ENCODE assay signal across 15 cellular contexts in the genomic region with DNA sequence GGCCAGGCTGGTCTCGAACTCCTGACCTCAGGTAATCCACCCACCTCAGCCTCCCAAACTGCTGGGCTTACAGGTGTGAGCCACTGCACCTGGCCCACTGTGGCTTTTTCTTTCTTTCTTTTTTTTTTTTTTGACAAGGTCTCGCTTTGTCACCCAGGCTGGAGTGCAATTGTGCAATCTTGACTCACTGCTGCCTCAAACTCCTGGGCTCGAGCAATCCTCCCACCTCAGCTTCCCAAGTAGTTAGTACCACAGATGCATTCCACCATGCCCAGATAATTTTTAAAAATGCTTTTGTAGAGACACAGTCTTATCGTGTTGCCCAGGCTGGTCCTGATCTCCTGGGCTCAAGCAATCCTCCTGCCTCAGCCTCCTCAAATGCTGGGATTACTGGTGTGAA. TPM values are rescaled to one million over a fixed set of nuclear protein-coding genes. Genes with fewer than 3 reads are reported as not detected.
DNase-seq lines count a peak whose midpoint lies in the region; ATAC-seq lines count a peak whose summit lies in the region.
"Had no signal": no experiment of that assay in that cellular context is flagged by ENCODE, and none has a peak within 500 bp of the region (broad histone marks: within the 10 kb centered on the region; RNA-seq: fewer than 3 reads in every experiment).

No MANE protein-coding gene starts in this region.

- DNase-seq in activated CD4-positive, alpha-beta T cell treated with anti-CD3 and anti-CD28 coated beads for 36 hours: no peak
- DNase-seq in activated CD4-positive, alpha-beta T cell treated with anti-CD3 and anti-CD28 coated beads for 1 hour: no peak
- DNase-seq in OCI-M1 (lab: John Stamatoyannopoulos, UW) (peak; percentile 49), trophoblast cell (peak; percentile 37 to 55), HuH-7 (ENCODE audit: low spot score) (no peak), mesendoderm (no peak)
- DNase-seq in effector memory CD8-positive, alpha-beta T cell: no peak
- DNase-seq: activated T-cell treated with anti-CD3 and anti-CD28 coated beads, Interleukin-2, amount 50 U/mL, for 4 hours; aorta; NCI-H2171; small intestine; substantia nigra had no signal

- H2BK15ac ChIP-seq in mesendoderm (replicated peaks; ENCODE audit: low read depth): no peak overlapping the region

- H3K14ac ChIP-seq in trophoblast cell (ENCODE audit: low read length): no peak overlapping the region

- intact Hi-C loops in activated CD4-positive, alpha-beta T cell treated with anti-CD3 and anti-CD28 coated beads for 36 hours (cut with DNase I, micrococcal nuclease): no loop called here

- H2BK120ac ChIP-seq in trophoblast cell (ENCODE audit: insufficient read depth, low read length, poor library complexity) (no peak overlapping the region), mesendoderm (ENCODE audit: low read depth, low read length) (no peak overlapping the region)

- H2BK5ac ChIP-seq in trophoblast cell (ENCODE audit: low read depth, low read length, poor library complexity) (no peak overlapping the region), mesendoderm (ENCODE audit: low read length) (no peak overlapping the region)

- H3K4me3 ChIP-seq in trophoblast cell (ENCODE audit: low read depth, low read length) (no peak overlapping the region), mesendoderm (ENCODE audit: low read length) (no peak overlapping the region)

- peaks cover 5% of the 10 kb centered on the region for H3K9me3 Mint-ChIP-seq in activated CD4-positive, alpha-beta T cell treated with anti-CD3 and anti-CD28 coated beads for 36 hours (ENCODE audit: low read depth)
- no peaks in the 10 kb centered on the region for H3K9me3 Mint-ChIP-seq in effector memory CD8-positive, alpha-beta T cell
- H3K9me3 Mint-ChIP-seq: activated T-cell treated with anti-CD3 and anti-CD28 coated beads, Interleukin-2, amount 50 U/mL, for 4 hours had no signal

- H3K4ac ChIP-seq in trophoblast cell (ENCODE audit: low read depth, low read length) (no peak overlapping the region), mesendoderm (ENCODE audit: low read depth, low read length) (no peak overlapping the region)

- no peaks in the 10 kb centered on the region for H3K36me3 ChIP-seq in trophoblast cell (ENCODE audit: control insufficient read depth in 1 of 2, insufficient read depth in 2 of 2, low read length in 2 of 2)
- H3K36me3 ChIP-seq in mesendoderm (ENCODE audit: control insufficient read depth, insufficient read depth, low read length): no peaks in the 10 kb centered on the region

- H3K4me1 ChIP-seq in trophoblast cell (ENCODE audit: control insufficient read depth in 1 of 2, insufficient read depth in 2 of 2, low read length in 2 of 2) (peaks cover 0 to 1% of the 10 kb centered on the region in 2 experiments), mesendoderm (ENCODE audit: control insufficient read depth, low read depth, low read length) (no peaks in the 10 kb centered on the region)

- H3K4me2 ChIP-seq in trophoblast cell (ENCODE audit: low read length) (no peak overlapping the region), mesendoderm (ENCODE audit: low read length) (no peak overlapping the region)

- no CpG with 5 or more reads among the region's 4 CpGs for WGBS in trophoblast cell (ENCODE audit: extremely low coverage, insufficient coverage, insufficient read length)
- WGBS in mesendoderm (ENCODE audit: extremely low coverage, insufficient coverage, low lambda C conversion rate): no CpG with 5 or more reads among the region's 4 CpGs

- POLR2A ChIA-PET in activated CD4-positive, alpha-beta T cell treated with anti-CD3 and anti-CD28 coated beads for 36 hours (lab: Charles Lee): no interaction called here

- H3K79me2 ChIP-seq in trophoblast cell (ENCODE audit: control insufficient read depth, insufficient read depth, low read length, poor library complexity) (no peaks in the 10 kb centered on the region), mesendoderm (ENCODE audit: control insufficient read depth, insufficient read depth, low read length) (no peaks in the 10 kb centered on the region)

- H2AK5ac ChIP-seq in trophoblast cell (ENCODE audit: low read length) (no peak overlapping the region), mesendoderm (ENCODE audit: low read length) (no peak overlapping the region)

- H4K12ac ChIP-seq in trophoblast cell (ENCODE audit: low read depth, low read length): no peak overlapping the region

- H3K9ac ChIP-seq in trophoblast cell (ENCODE audit: low read length): no peak overlapping the region
- no peak overlapping the region for H3K9ac ChIP-seq in mesendoderm (ENCODE audit: low read length)

- no peak overlapping the region for H3K18ac ChIP-seq in trophoblast cell (ENCODE audit: low read length)
- H3K18ac ChIP-seq in mesendoderm (ENCODE audit: low read length): no peak overlapping the region

- no peak overlapping the region for H4K8ac ChIP-seq in trophoblast cell (ENCODE audit: low read depth, low read length)
- H4K8ac ChIP-seq in mesendoderm (ENCODE audit: low read depth, low read length): no peak overlapping the region

- H3K9me3 ChIP-seq in trophoblast cell (ENCODE audit: insufficient read depth, low read depth, low read length): peaks cover 2% of the 10 kb centered on the region

- H2AFZ ChIP-seq in trophoblast cell (ENCODE audit: insufficient read depth, low read length, poor library complexity): no peak overlapping the region

- peaks cover 85% of the 10 kb centered on the region for H3K4me1 Mint-ChIP-seq in activated CD4-positive, alpha-beta T cell treated with anti-CD3 and anti-CD28 coated beads for 36 hours
- H3K4me1 Mint-ChIP-seq in effector memory CD8-positive, alpha-beta T cell (ENCODE audit: low read depth in 2 of 2): peaks cover 35 to 48% of the 10 kb centered on the region in 2 donors

- H4K91ac ChIP-seq in trophoblast cell (ENCODE audit: low read depth, low read length): no peak overlapping the region

- no peak overlapping the region for H2BK12ac ChIP-seq in trophoblast cell (ENCODE audit: low read length)

- H3K4me3 Mint-ChIP-seq in activated CD4-positive, alpha-beta T cell treated with anti-CD3 and anti-CD28 coated beads for 36 hours: no peak overlapping the region
- peak overlapping the region in 1 of 2 donors; percentile 24 for H3K4me3 Mint-ChIP-seq in effector memory CD8-positive, alpha-beta T cell
- H3K4me3 Mint-ChIP-seq: activated T-cell treated with anti-CD3 and anti-CD28 coated beads, Interleukin-2, amount 50 U/mL, for 4 hours; WTC11 had no signal

- no peaks in the 10 kb centered on the region for H3K27me3 Mint-ChIP-seq in activated CD4-positive, alpha-beta T cell treated with anti-CD3 and anti-CD28 coated beads for 36 hours
- no peaks in the 10 kb centered on the region for H3K27me3 Mint-ChIP-seq in effector memory CD8-positive, alpha-beta T cell

- H3K36me3 Mint-ChIP-seq in activated CD4-positive, alpha-beta T cell treated with anti-CD3 and anti-CD28 coated beads for 36 hours (ENCODE audit: low read depth): peaks cover 23% of the 10 kb centered on the region
- H3K36me3 Mint-ChIP-seq in effector memory CD8-positive, alpha-beta T cell (ENCODE audit: insufficient read depth): peaks cover 5% of the 10 kb centered on the region
- H3K36me3 Mint-ChIP-seq: WTC11 had no signal

- no peaks in the 10 kb centered on the region for H3K27me3 ChIP-seq in trophoblast cell (ENCODE audit: insufficient read depth, low read length)
- no peaks in the 10 kb centered on the region for H3K27me3 ChIP-seq in mesendoderm (ENCODE audit: insufficient read depth, low read length, poor library complexity)

- peak overlapping the region; percentile 8 for H3K27ac Mint-ChIP-seq in activated CD4-positive, alpha-beta T cell treated with anti-CD3 and anti-CD28 coated beads for 36 hours
- H3K27ac Mint-ChIP-seq in effector memory CD8-positive, alpha-beta T cell: peak overlapping the region; percentile 27 to 84
- H3K27ac Mint-ChIP-seq: WTC11 had no signal

- H3K27ac ChIP-seq in trophoblast cell (ENCODE audit: low read depth, low read length): no peak overlapping the region
- no peak overlapping the region for H3K27ac ChIP-seq in mesendoderm (ENCODE audit: low read depth, low read length)

- H3K23ac ChIP-seq in trophoblast cell (ENCODE audit: low read length) (no peak overlapping the region), mesendoderm (ENCODE audit: low read length) (no peak overlapping the region)

- ATAC-seq in activated CD4-positive, alpha-beta T cell treated with anti-CD3 and anti-CD28 coated beads for 36 hours: no peak
- no peak for ATAC-seq in effector memory CD8-positive, alpha-beta T cell (replicated peaks)
- no peak for ATAC-seq in HG02885 (IDR thresholded peaks at IDR 0.05; ENCODE audit: poor library complexity, unreplicated experiment)
- ATAC-seq: activated T-cell treated with anti-CD3 and anti-CD28 coated beads, Interleukin-2, amount 50 U/mL, for 4 hours; HCT116; WTC11 had no signal

- no peak overlapping the region for H4K5ac ChIP-seq in mesendoderm (ENCODE audit: low read length)

- CTCF ChIA-PET in activated CD4-positive, alpha-beta T cell treated with anti-CD3 and anti-CD28 coated beads for 36 hours (lab: Charles Lee): interaction anchor here (0.6 to 2.0 kb wide), 4 partner anchors 10 to 253 kb away, joined by 3 to 9 read pairs (median 4); partner anchors contain the start of gene PSMC4

- no peaks in the 10 kb centered on the region for H3K79me1 ChIP-seq in trophoblast cell (ENCODE audit: low read length)
- no peaks in the 10 kb centered on the region for H3K79me1 ChIP-seq in mesendoderm (ENCODE audit: low read length)

- H3K56ac ChIP-seq in mesendoderm (ENCODE audit: low read length): no peak overlapping the region

RNA-seq across cellular contexts. Expression of gene FCGBP, which starts 12.1 kb away (rescaled TPM):
- total RNA-seq in activated CD4-positive, alpha-beta T cell treated with anti-CD3 and anti-CD28 coated beads for 36 hours: 1 to 10 TPM; 4.9 TPM
- polyA plus RNA-seq in trophoblast cell (2013): 0.04 and 0.06 TPM in 2 replicates
- 0.25 TPM for polyA plus RNA-seq in mesendoderm (2013, experiment 1 of 2)
- 0.29 TPM for polyA plus RNA-seq in mesendoderm (2013, experiment 2 of 2)

RNA-seq across cellular contexts. Expression of gene PSMC4, which starts 24.4 kb away (rescaled TPM):
- 100 to 1,000 TPM; 114 to 140 TPM for total RNA-seq in activated CD4-positive, alpha-beta T cell treated with anti-CD3 and anti-CD28 coated beads for 36 hours
- polyA plus RNA-seq in trophoblast cell (2013): 163 and 169 TPM in 2 replicates
- 114 TPM for polyA plus RNA-seq in mesendoderm (2013, experiment 1 of 2)
- polyA plus RNA-seq in mesendoderm (2013, experiment 2 of 2): 113 TPM

RNA-seq across cellular contexts. Expression of gene ZNF546, which starts 50.3 kb away (rescaled TPM):
- total RNA-seq in activated CD4-positive, alpha-beta T cell treated with anti-CD3 and anti-CD28 coated beads for 36 hours: 1 to 10 TPM; 6.3 to 6.9 TPM
- 0.33 and 0.53 TPM in 2 replicates for polyA plus RNA-seq in trophoblast cell (2013)
- polyA plus RNA-seq in mesendoderm (2013, experiment 1 of 2): 0.15 TPM
- 0.27 TPM for polyA plus RNA-seq in mesendoderm (2013, experiment 2 of 2)

Comparison
In these comparisons a context has a peak if more than half of its experiments do, and no peak if none do; other contexts are left out.
1. DNase-seq: peak in OCI-M1 (single experiment) and trophoblast cell (2 of 2); none in activated CD4-positive, alpha-beta T cell treated with anti-CD3 and anti-CD28 coated beads for 36 hours (single experiment), activated CD4-positive, alpha-beta T cell treated with anti-CD3 and anti-CD28 coated beads for 1 hour (single experiment), effector memory CD8-positive, alpha-beta T cell (0 of 3), HuH-7 (single experiment) and mesendoderm (single experiment).